8 cellular contexts compared by ENCODE assay signal in genomic region chr22:45671783-45672563, GRCh38. TPM values are rescaled to one million over a fixed set of nuclear protein-coding genes. Genes with fewer than 3 reads are reported as not detected.
DNase-seq lines count a peak whose midpoint lies in the region; ATAC-seq and TF ChIP-seq lines count a peak whose summit lies in the region.

A gene with protein sequence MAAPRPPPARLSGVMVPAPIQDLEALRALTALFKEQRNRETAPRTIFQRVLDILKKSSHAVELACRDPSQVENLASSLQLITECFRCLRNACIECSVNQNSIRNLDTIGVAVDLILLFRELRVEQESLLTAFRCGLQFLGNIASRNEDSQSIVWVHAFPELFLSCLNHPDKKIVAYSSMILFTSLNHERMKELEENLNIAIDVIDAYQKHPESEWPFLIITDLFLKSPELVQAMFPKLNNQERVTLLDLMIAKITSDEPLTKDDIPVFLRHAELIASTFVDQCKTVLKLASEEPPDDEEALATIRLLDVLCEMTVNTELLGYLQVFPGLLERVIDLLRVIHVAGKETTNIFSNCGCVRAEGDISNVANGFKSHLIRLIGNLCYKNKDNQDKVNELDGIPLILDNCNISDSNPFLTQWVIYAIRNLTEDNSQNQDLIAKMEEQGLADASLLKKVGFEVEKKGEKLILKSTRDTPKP (plus strand): TSS chr22:45671834. CDS start chr22:45672064, 230 bp downstream.

- H3K9me3 Mint-ChIP-seq in endothelial cell (ENCODE audit: unreplicated experiment) = no peaks in the 10 kb centered on the region
- no peaks in the 10 kb centered on the region for H3K9me3 Mint-ChIP-seq in mesothelial cell of epicardium

- H3K4me1 Mint-ChIP-seq in endothelial cell (ENCODE audit: unreplicated experiment) = peaks cover 18% of the 10 kb centered on the region
- H3K4me1 Mint-ChIP-seq in mesothelial cell of epicardium = peaks cover 32% of the 10 kb centered on the region

- peak within 1 kb of the TSS; percentile 95 for H3K4me3 Mint-ChIP-seq in endothelial cell (ENCODE audit: unreplicated experiment)
- H3K4me3 Mint-ChIP-seq in mesothelial cell of epicardium = peak within 1 kb of the TSS; percentile 85

- H3K79me2 ChIP-seq in ACC112 (ENCODE audit: control insufficient read depth, insufficient read depth, low read length, unreplicated experiment) = peaks cover 45% of the 10 kb centered on the region

- H3K27me3 Mint-ChIP-seq in endothelial cell (ENCODE audit: unreplicated experiment) (no peaks in the 10 kb centered on the region), mesothelial cell of epicardium (ENCODE audit: low read depth) (no peaks in the 10 kb centered on the region)

- H3K27ac ChIP-seq in ACC112 (ENCODE audit: low read depth, low read length) = peak within 1 kb of the TSS; percentile 14; the same call in 1 of the 2 replicates

- H3K27me3 ChIP-seq in ACC112 (ENCODE audit: insufficient read depth, low read length) (no peaks in the 10 kb centered on the region), NT2/D1 (ENCODE audit: insufficient read depth, insufficient read length) (no peaks in the 10 kb centered on the region)

- H3K4me1 ChIP-seq in ACC112 (ENCODE audit: control insufficient read depth, insufficient read depth, low read length, unreplicated experiment) (peaks cover 4% of the 10 kb centered on the region), NT2/D1 (ENCODE audit: insufficient read depth, insufficient read length) (no peaks in the 10 kb centered on the region)

- peak within 1 kb of the TSS; percentile 96 for H2AFZ ChIP-seq in ACC112 (ENCODE audit: low read length, unreplicated experiment)

- no peaks in the 10 kb centered on the region for H3K9me3 ChIP-seq in NT2/D1 (ENCODE audit: insufficient read depth, low read length)

- H3K36me3 ChIP-seq in ACC112 (ENCODE audit: insufficient read depth, low read length) = 0 out of 2 replicates have a peak, but pooled peaks cover 3% of the 10 kb centered on the region
- peaks cover 8% of the 10 kb centered on the region for H3K36me3 ChIP-seq in NT2/D1 (ENCODE audit: insufficient read depth, insufficient read length, low read length)

- H3K4me3 ChIP-seq in ACC112 (ENCODE audit: low read depth, low read length) = peak within 1 kb of the TSS; percentile 85
- peak within 1 kb of the TSS; percentile 89 for H3K4me3 ChIP-seq in NT2/D1 (ENCODE audit: insufficient read length, low read depth)

- in situ Hi-C loops in GM18951 (cut with MboI; ENCODE audit: low sequenced_read_pairs, unreplicated experiment) = no loop called here

- DNase-seq in NT2/D1 (ENCODE audit: low read depth, low spot score) (no peak), endothelial cell (ENCODE audit: low spot score) (peak; percentile 74), mesothelial cell of epicardium (ENCODE audit: low spot score in 2 of 2, unreplicated experiment in 2 of 2) (peak; percentile 74 to 85)
- peak; percentile 20 for DNase-seq in activated CD8-positive, alpha-beta memory T cell treated with anti-CD3 and anti-CD28 coated beads, Interleukin-2, amount 50 U/mL, for 24 hours (ENCODE audit: extremely low read depth)
- peak; percentile 47 for DNase-seq in stimulated activated CD8-positive, alpha-beta memory T cell treated with anti-CD3 and anti-CD28 coated beads, Interleukin-15, amount 100 ng/mL, for 24 hours (ENCODE audit: low read depth)

- H3K36me3 Mint-ChIP-seq in endothelial cell (ENCODE audit: low read depth, unreplicated experiment) = no peaks in the 10 kb centered on the region
- peaks cover 8% of the 10 kb centered on the region for H3K36me3 Mint-ChIP-seq in mesothelial cell of epicardium

- peak within 1 kb of the TSS; percentile 61 for H3K27ac Mint-ChIP-seq in endothelial cell (ENCODE audit: unreplicated experiment)
- peak within 1 kb of the TSS; percentile 95 for H3K27ac Mint-ChIP-seq in mesothelial cell of epicardium

- ATAC-seq in HG03565 (IDR thresholded peaks at IDR 0.05; ENCODE audit: unreplicated experiment) = peak; percentile 37

- peak within 1 kb of the TSS; percentile 95 for H3K9ac ChIP-seq in NT2/D1 (ENCODE audit: insufficient read length, low read depth)

- peak; percentile 76 for TF ChIP-seq POLR2A in GM18951 (IDR thresholded peaks at IDR 0.05; ENCODE audit: extremely low read depth, insufficient read depth, insufficient read length)

- TF ChIP-seq CTCF in endothelial cell (IDR thresholded peaks at IDR 0.05; ENCODE audit: unreplicated experiment) = no peak
- TF ChIP-seq CTCF in mesothelial cell of epicardium (IDR thresholded peaks at IDR 0.05; ENCODE audit: unreplicated experiment) = no peak

RNA-seq across cellular contexts. Expression of the gene that starts here (rescaled TPM):
- total RNA-seq in endothelial cell (ENCODE audit: unreplicated experiment) (152 TPM), mesothelial cell of epicardium (237 to 248 TPM (median 241 TPM) in 3 replicates)
